In the genomic region with DNA sequence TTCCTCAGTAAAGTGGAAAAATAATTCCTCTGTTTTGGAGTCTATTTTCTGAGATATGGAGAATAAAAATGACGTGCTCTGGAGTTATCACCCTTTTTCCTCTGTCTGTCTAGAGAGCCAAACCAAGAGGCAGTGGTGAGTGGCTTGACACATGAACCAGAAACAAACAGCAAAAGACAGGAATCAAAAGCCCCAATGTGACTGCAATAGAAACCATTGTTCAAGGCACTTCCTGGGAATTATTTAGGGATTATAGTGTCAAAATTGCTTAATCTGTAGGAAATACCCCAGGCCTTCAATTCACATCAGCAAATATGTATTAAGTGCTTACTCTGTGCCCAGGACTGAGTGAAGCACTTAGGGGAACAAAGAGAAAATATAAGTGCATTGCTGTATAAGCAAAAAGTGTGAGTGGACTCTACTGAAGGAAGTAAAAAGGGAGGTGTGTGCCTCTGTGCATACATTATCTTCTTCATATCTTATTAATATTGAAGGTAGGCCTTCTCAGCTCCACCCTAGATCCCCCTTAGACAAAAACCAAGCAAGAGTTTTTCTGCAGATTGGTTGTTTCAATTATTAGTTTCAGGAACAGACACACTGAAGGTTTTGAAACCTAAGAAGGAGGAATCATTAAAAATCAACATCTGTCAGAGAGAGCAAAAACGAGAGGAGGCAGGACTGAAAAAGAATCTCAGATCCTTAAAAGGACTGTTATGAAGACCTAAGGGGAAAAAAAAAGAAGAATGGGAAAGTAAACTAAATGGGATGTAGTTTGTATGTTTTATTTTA, we compare ENCODE assay signal across 11 cellular contexts.
DNase-seq lines count a peak whose midpoint lies in the region; ATAC-seq and TF ChIP-seq lines count a peak whose summit lies in the region.
"Had no signal": no experiment of that assay in that cellular context is flagged by ENCODE, and none has a peak within 500 bp of the region (broad histone marks: within the 10 kb centered on the region; RNA-seq: fewer than 3 reads in every experiment).

No MANE protein-coding gene starts in this region.

- H3K4me3 ChIP-seq in SJSA1, result no peak overlapping the region
- no peak overlapping the region for H3K4me3 ChIP-seq in mesodermal cell (ENCODE audit: extremely low read depth, insufficient read depth, low read length, poor library complexity, severe bottlenecking)
- H3K4me3 ChIP-seq in tibial nerve, result no peak overlapping the region
- H3K4me3 ChIP-seq: BLaER1 treated with 17β-estradiol and CSF1 and Interleukin-3, amounts not matched to agents 10 nM and 100 nM had no signal

- H3K9me3 ChIP-seq in SJSA1 (replicated peaks) (no peaks in the 10 kb centered on the region), mesodermal cell (ENCODE audit: control insufficient read depth, low read length) (no peaks in the 10 kb centered on the region), tibial nerve (no peaks in the 10 kb centered on the region)
- H3K9me3 ChIP-seq: BLaER1 treated with 17β-estradiol and CSF1 and Interleukin-3, amounts not matched to agents 10 nM and 100 nM had no signal

- WGBS in mesodermal cell (ENCODE audit: insufficient coverage in 2 of 2), 2 experiments, result 50 to 58% methylated on average over 1 to 2 of the region's 2 CpGs
- 37 to 52% methylated on average over 2 of the region's 2 CpGs for WGBS in tibial nerve, 2 donors

- H3K4me1 ChIP-seq in SJSA1 (replicated peaks), result peaks cover 34% of the 10 kb centered on the region
- H3K4me1 ChIP-seq in mesodermal cell (ENCODE audit: control insufficient read depth, insufficient read depth, low read length, poor library complexity, severe bottlenecking), result peaks cover 43% of the 10 kb centered on the region
- peaks cover 0 to 27% (median 4%) of the 10 kb centered on the region in 4 donors for H3K4me1 ChIP-seq in tibial nerve

- H3K27me3 ChIP-seq in SJSA1 (replicated peaks) (no peaks in the 10 kb centered on the region), tibial nerve (no peaks in the 10 kb centered on the region)
- H3K27me3 ChIP-seq: BLaER1 treated with 17β-estradiol and CSF1 and Interleukin-3, amounts not matched to agents 10 nM and 100 nM had no signal

- TF ChIP-seq CTCF in GM10248 (IDR thresholded peaks at IDR 0.05; ENCODE audit: control extremely low read depth, extremely low read depth, low read depth, missing control alignments) (no peak), tibial nerve (IDR thresholded peaks at IDR 0.05) (no peak)

- CTCF ChIA-PET in GM10248 (lab: Yijun Ruan, JAX), result interaction anchor here (2.1 kb wide), 1 partner anchor 29 kb away, joined by 8 read pairs; no protein-coding TSS in a partner anchor

- H3K36me3 ChIP-seq in SJSA1 (no peaks in the 10 kb centered on the region), mesodermal cell (ENCODE audit: control insufficient read depth, insufficient read depth, low read length) (no peaks in the 10 kb centered on the region), tibial nerve (no peaks in the 10 kb centered on the region)
- H3K36me3 ChIP-seq: BLaER1 treated with 17β-estradiol and CSF1 and Interleukin-3, amounts not matched to agents 10 nM and 100 nM had no signal

- DNase-seq in GM10248 (ENCODE audit: extremely low spot score) (peak; percentile 13), SJSA1 (ENCODE audit: low read depth in 1 of 2, low spot score in 2 of 2) (peak in 1 of 2 experiments; percentile 18), hepatic stellate cell (ENCODE audit: low spot score) (no peak), tibial nerve (ENCODE audit: low spot score in 2 of 2) (no peak), A172 (ENCODE audit: low spot score) (no peak)
- DNase-seq: activated CD4-positive, alpha-beta T cell treated with anti-CD3 and anti-CD28 coated beads, Interleukin-2, amount 50 U/mL, for 4 hours; OCI-M1 had no signal

- ATAC-seq in GM21390 (IDR thresholded peaks at IDR 0.05; ENCODE audit: unreplicated experiment), result peak; percentile 77
- no peak for ATAC-seq in GM19328 (IDR thresholded peaks at IDR 0.05; ENCODE audit: unreplicated experiment)

- TF ChIP-seq EP300 in tibial nerve (IDR thresholded peaks at IDR 0.05), result no peak

- no peak for TF ChIP-seq POLR2A in tibial nerve (IDR thresholded peaks at IDR 0.05)

- POLR2A ChIA-PET in GM10248 (lab: Yijun Ruan, JAX), result no interaction called here

- H3K27ac ChIP-seq in SJSA1, result peak overlapping the region; percentile 74
- peak overlapping the region; percentile 80 for H3K27ac ChIP-seq in mesodermal cell (ENCODE audit: low read depth, low read length, severe bottlenecking)
- H3K27ac ChIP-seq in tibial nerve, result peak overlapping the region in 2 of 4 donors; percentile 62 to 74
- H3K27ac ChIP-seq: BLaER1 treated with 17β-estradiol and CSF1 and Interleukin-3, amounts not matched to agents 10 nM and 100 nM had no signal
